8 cellular contexts compared by ENCODE assay signal in the genomic region with DNA sequence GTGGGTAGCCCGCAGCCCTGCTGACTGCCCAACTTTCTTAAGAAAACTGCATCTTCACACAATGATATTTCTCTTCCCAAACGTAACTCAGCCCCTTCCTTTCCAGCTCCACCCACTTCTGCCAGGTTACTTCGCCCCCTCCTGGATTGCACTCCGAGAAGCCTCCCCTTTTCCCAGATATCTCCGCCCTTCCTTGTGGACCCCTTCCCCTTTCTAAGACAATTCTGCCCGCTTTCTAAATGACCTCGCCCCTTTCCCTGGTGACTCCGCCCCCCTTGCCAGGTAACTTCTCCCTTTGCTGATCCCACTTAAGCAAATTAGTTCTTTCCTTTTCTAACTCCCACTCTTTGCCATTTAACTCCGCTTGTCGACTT. TPM values are rescaled to one million over a fixed set of nuclear protein-coding genes. Genes with fewer than 3 reads are reported as not detected.
DNase-seq lines count a peak whose midpoint lies in the region; ATAC-seq and TF ChIP-seq lines count a peak whose summit lies in the region.

No MANE protein-coding gene starts in this region.

- no peak for TF ChIP-seq POLR2A in heart left ventricle (IDR thresholded peaks at IDR 0.05)

- peak overlapping the region in 10 of 12 donors; percentile 1 to 88 (median 40) for H3K27ac ChIP-seq in heart left ventricle

- H3K9me3 ChIP-seq in heart left ventricle: no peaks in the 10 kb centered on the region

- intact Hi-C loops in heart left ventricle (cut with DNase I): loop anchor here in 7 of 10 donors (1.0 to 10.0 kb wide), 10 partner anchors 28 to 318 kb away; partner anchors contain the start of genes C19orf84 (in 2 of the 7), ETFB (in 2 of the 7) and CLDND2 (in 1 of the 7)
- intact Hi-C loops in Right ventricle myocardium inferior (cut with DNase I): loop anchor here (1.0 to 2.0 kb wide), 4 partner anchors 28 to 318 kb away; no protein-coding TSS in a partner anchor
- intact Hi-C loops in sciatic nerve (cut with DNase I): no loop called here

- peaks cover 0 to 6% (median 0%) of the 10 kb centered on the region in 9 donors for H3K36me3 ChIP-seq in heart left ventricle

- H3K27me3 ChIP-seq in heart left ventricle: no peaks in the 10 kb centered on the region

- DNase-seq in heart left ventricle: no peak
- DNase-seq in Right ventricle myocardium inferior (ENCODE audit: missing footprints): no peak
- peak; percentile 36 for DNase-seq in SK-N-DZ (ENCODE audit: low spot score)
- DNase-seq in fibroblast of the aortic adventitia (ENCODE audit: low read depth): no peak
- DNase-seq in sciatic nerve (ENCODE audit: low spot score): no peak
- no peak for DNase-seq in NCI-H1417 treated with DMSO at 0.1 percent for 48 hours (lab: John Stamatoyannopoulos, UW)

- ATAC-seq in heart left ventricle: no peak
- no peak for ATAC-seq in Right ventricle myocardium inferior
- ATAC-seq in sciatic nerve: peak; percentile 2
- no peak for ATAC-seq in HG03354 (IDR thresholded peaks at IDR 0.05; ENCODE audit: poor library complexity, severe bottlenecking, unreplicated experiment)
- ATAC-seq in HG03139 (IDR thresholded peaks at IDR 0.05; ENCODE audit: unreplicated experiment): no peak

- peak overlapping the region; percentile 43 to 75 (median 62) for H3K4me3 ChIP-seq in heart left ventricle
- peak overlapping the region; percentile 74 for H3K4me3 ChIP-seq in fibroblast of the aortic adventitia (ENCODE audit: low read depth, low read length)

- TF ChIP-seq CTCF in heart left ventricle (IDR thresholded peaks at IDR 0.05) (no peak), fibroblast of the aortic adventitia (IDR thresholded peaks at IDR 0.05; ENCODE audit: insufficient read depth, low read length) (peak; percentile 8)

- 1% methylated on average over 10 of the region's 10 CpGs for WGBS in heart left ventricle, 4 donors

- H3K4me1 ChIP-seq in heart left ventricle: peaks cover 0 to 22% (median 12%) of the 10 kb centered on the region in 12 donors

RNA-seq across cellular contexts. Expression of gene VSIG10L, which starts 2.6 kb away (rescaled TPM):
- total RNA-seq in heart left ventricle (1 to 10 TPM in 2 of 9 donors, under 1 TPM in 7; 0.40 to 1.2 (median 0.74) TPM), Right ventricle myocardium inferior (0.51 TPM), fibroblast of the aortic adventitia (ENCODE audit: low replicate concordance) (0.27 TPM in 1 of 2 replicates, not detected in the other), sciatic nerve (1.8 TPM)
- polyA plus RNA-seq in heart left ventricle: 1 to 10 TPM; 1.2 to 1.7 TPM
- 0.56 and 0.85 TPM in 2 replicates for polyA plus RNA-seq in SK-N-DZ (2014; cell fraction: cytosol; rRNA removed)
- polyA plus RNA-seq in SK-N-DZ (2014; cell fraction: nucleus; rRNA removed): 0.64 and 1.6 TPM in 2 replicates

RNA-seq across cellular contexts. Expression of gene ETFB, which starts 26.9 kb away (rescaled TPM):
- 100 to 1,000 TPM; 206 to 835 (median 280) TPM for total RNA-seq in heart left ventricle
- 100 to 1,000 TPM; 301 to 675 TPM for polyA plus RNA-seq in heart left ventricle
- 497 TPM for total RNA-seq in Right ventricle myocardium inferior
- 85.5 and 98.6 TPM in 2 replicates for polyA plus RNA-seq in SK-N-DZ (2014; cell fraction: cytosol; rRNA removed)
- 39.1 and 40.7 TPM in 2 replicates for polyA plus RNA-seq in SK-N-DZ (2014; cell fraction: nucleus; rRNA removed)
- total RNA-seq in fibroblast of the aortic adventitia (ENCODE audit: low replicate concordance): 66.8 and 104 TPM in 2 replicates
- total RNA-seq in sciatic nerve: 65.0 TPM

RNA-seq across cellular contexts. Expression of gene IGLON5, which starts 27.9 kb away (rescaled TPM):
- total RNA-seq in heart left ventricle: under 1 TPM in 1 of 9 donors, not detected in 8; 0.09 TPM
- under 1 TPM in 1 of 2 donors, not detected in 1; 0.10 TPM for polyA plus RNA-seq in heart left ventricle
- not detected for total RNA-seq in Right ventricle myocardium inferior
- polyA plus RNA-seq in SK-N-DZ (2014; cell fraction: cytosol; rRNA removed): 5.7 and 7.9 TPM in 2 replicates
- 3.2 and 5.5 TPM in 2 replicates for polyA plus RNA-seq in SK-N-DZ (2014; cell fraction: nucleus; rRNA removed)
- total RNA-seq in fibroblast of the aortic adventitia (ENCODE audit: low replicate concordance): not detected in 2 replicates
- not detected for total RNA-seq in sciatic nerve

RNA-seq across cellular contexts. Expression of gene CLDND2, which starts 29.5 kb away (rescaled TPM):
- total RNA-seq in heart left ventricle: 1 to 10 TPM in 3 of 9 donors, under 1 TPM in 3, not detected in 3; 0.46 to 2.3 (median 0.92) TPM
- polyA plus RNA-seq in heart left ventricle: not detected
- total RNA-seq in Right ventricle myocardium inferior: 1.7 TPM
- not detected in 2 replicates for polyA plus RNA-seq in SK-N-DZ (2014; cell fraction: cytosol; rRNA removed)
- not detected in 2 replicates for polyA plus RNA-seq in SK-N-DZ (2014; cell fraction: nucleus; rRNA removed)
- total RNA-seq in fibroblast of the aortic adventitia (ENCODE audit: low replicate concordance): 0.36 TPM in 1 of 2 replicates, not detected in the other
- 2.4 TPM for total RNA-seq in sciatic nerve

RNA-seq across cellular contexts. Expression of gene NKG7, which starts 33.2 kb away (rescaled TPM):
- total RNA-seq in heart left ventricle (10 to 100 TPM in 1 of 9 donors, 1 to 10 TPM in 6, not detected in 2; 1.0 to 31.2 (median 2.4) TPM), Right ventricle myocardium inferior (3.5 TPM), fibroblast of the aortic adventitia (ENCODE audit: low replicate concordance) (not detected in 2 replicates), sciatic nerve (8.9 TPM)
- 1 to 10 TPM; 1.0 to 2.9 TPM for polyA plus RNA-seq in heart left ventricle
- not detected in 2 replicates for polyA plus RNA-seq in SK-N-DZ (2014; cell fraction: cytosol; rRNA removed)
- not detected in 2 replicates for polyA plus RNA-seq in SK-N-DZ (2014; cell fraction: nucleus; rRNA removed)
